Comparison of ENCODE assay signal across 14 cellular contexts in genomic region chr11:10087621-10088225, GRCh38.
A peak's percentile ranks its signal among the peaks of the same experiment; 100 is the strongest.
DNase-seq lines count a peak whose midpoint lies in the region; ATAC-seq, FAIRE-seq and TF ChIP-seq lines count a peak whose summit lies in the region.
"Had no signal": no experiment of that assay in that cellular context is flagged by ENCODE, and none has a peak within 500 bp of the region (broad histone marks: within the 10 kb centered on the region; RNA-seq: fewer than 3 reads in every experiment).

No MANE protein-coding gene starts in this region.

- no peak overlapping the region for H3K14ac ChIP-seq in IMR-90 (replicated peaks; ENCODE audit: low read depth, low read length)

- peak overlapping the region; percentile 55; the same call in 1 of the 2 replicates for H4K5ac ChIP-seq in IMR-90 (ENCODE audit: low read depth, low read length)

- DNase-seq in IMR-90 (no peak), WERI-Rb-1 (no peak), fibroblast of the aortic adventitia (ENCODE audit: low read depth) (peak; percentile 16), pancreas (no peak), HT-29 (ENCODE audit: low spot score) (no peak), T-helper 1 cell (no peak), anterior cingulate cortex (lab: John Stamatoyannopoulos, UW) (no peak)
- DNase-seq: DMS 273 treated with DMSO at 0.1 percent for 48 hours, DND-41, H7, KBM-7, NCI-H1694 treated with DMSO at 0.1 percent for 48 hours, NCI-H2227 treated with DMSO at 0.1 percent for 48 hours had no signal

- WGBS in IMR-90 (ENCODE audit: extremely low coverage in 2 of 2, insufficient read length in 1 of 2), 2 experiments = 100% methylated on average over 1 of the region's 4 CpGs; no CpG with 5 or more reads in 1 of the 2 experiments
- WGBS in pancreas, 2 donors = 68 to 89% methylated on average over 4 of the region's 4 CpGs

- H3K27ac ChIP-seq in IMR-90 (ENCODE audit: insufficient read depth, low read length) (no peak overlapping the region), WERI-Rb-1 (peak overlapping the region; percentile 53), pancreas (no peak overlapping the region)
- H3K27ac ChIP-seq: RWPE1 had no signal

- intact Hi-C loops in IMR-90 (cut with micrococcal nuclease) (no loop called here), pancreas (cut with DNase I) (no loop called here)

- H3K36me3 ChIP-seq in IMR-90 (ENCODE audit: control insufficient read depth, insufficient read depth, low read length) (no peaks in the 10 kb centered on the region), WERI-Rb-1 (no peaks in the 10 kb centered on the region), pancreas (no peaks in the 10 kb centered on the region)

- no peak for TF ChIP-seq POLR2A in IMR-90 (IDR thresholded peaks at IDR 0.05; ENCODE audit: low read depth, low read length)

- no peak overlapping the region for H2BK120ac ChIP-seq in IMR-90 (ENCODE audit: low read depth, low read length)

- POLR2A ChIA-PET in IMR-90 (lab: Charles Lee; ENCODE audit: unreplicated experiment) = interaction anchor here (0.9 kb wide), 1 partner anchor 218 kb away, joined by 3 read pairs; no protein-coding TSS in a partner anchor

- no peak overlapping the region for H3K18ac ChIP-seq in IMR-90 (ENCODE audit: low read depth, low read length)

- CTCF ChIA-PET in IMR-90 (lab: Yijun Ruan, JAX) = interaction anchor here (0.6 kb wide), 1 partner anchor 167 kb away, joined by 3 read pairs; no protein-coding TSS in a partner anchor

- H3K4me1 ChIP-seq in IMR-90 (ENCODE audit: control insufficient read depth, insufficient read depth, low read length) (peaks cover 4% of the 10 kb centered on the region; the same call in 1 of the 2 replicates), pancreas (peaks cover 0 to 5% (median 0%) of the 10 kb centered on the region in 3 donors)

- H4K91ac ChIP-seq in IMR-90 (ENCODE audit: insufficient read depth, low read depth, low read length) = no peak overlapping the region

- ATAC-seq in IMR-90 (ENCODE audit: low read depth) = peak; percentile 17; the same call in 1 of the 2 replicates
- no peak for ATAC-seq in pancreas

- H2BK15ac ChIP-seq in IMR-90 (ENCODE audit: low read depth, low read length) = no peak overlapping the region

- no peak overlapping the region for H2BK5ac ChIP-seq in IMR-90 (ENCODE audit: low read depth, low read length, poor library complexity, severe bottlenecking)

- no peaks in the 10 kb centered on the region for H3K27me3 ChIP-seq in IMR-90 (ENCODE audit: control insufficient read depth, insufficient read depth, low read length)
- no peaks in the 10 kb centered on the region for H3K27me3 ChIP-seq in WERI-Rb-1 (ENCODE audit: insufficient read depth, low read depth, severe bottlenecking)
- no peaks in the 10 kb centered on the region for H3K27me3 ChIP-seq in pancreas

- H3K9me3 ChIP-seq in IMR-90 (ENCODE audit: control insufficient read depth, insufficient read depth, low read length) = no peaks in the 10 kb centered on the region
- peaks cover 2% of the 10 kb centered on the region for H3K9me3 ChIP-seq in WERI-Rb-1 (ENCODE audit: severe bottlenecking)
- no peaks in the 10 kb centered on the region for H3K9me3 ChIP-seq in pancreas

- H3K79me1 ChIP-seq in IMR-90 (ENCODE audit: low read depth in 1 of 2, low read length in 2 of 2) = peaks cover 8 to 29% of the 10 kb centered on the region in 2 experiments; a peak in 3 of 4 replicates

- peaks cover under 1% of the 10 kb centered on the region; the same call in 1 of the 2 replicates for H3K9me1 ChIP-seq in IMR-90 (ENCODE audit: insufficient read depth, low read length)

- no peak overlapping the region for H4K8ac ChIP-seq in IMR-90 (ENCODE audit: low read depth in 2 of 2, low read length in 2 of 2)

- in situ Hi-C loops in IMR-90 (cut with MboI; ENCODE audit: low sequenced_read_pairs) = no loop called here

- H3K4me3 ChIP-seq in IMR-90 (ENCODE audit: insufficient read depth, low read depth, low read length) (no peak overlapping the region), WERI-Rb-1 (ENCODE audit: low read depth, low read length) (no peak overlapping the region), fibroblast of the aortic adventitia (ENCODE audit: low read depth, low read length) (no peak overlapping the region), pancreas (no peak overlapping the region)

- no peak overlapping the region for H3K4me2 ChIP-seq in IMR-90 (ENCODE audit: low read depth, low read length)

- H3K9ac ChIP-seq in IMR-90 (ENCODE audit: low read depth, low read length) = no peak overlapping the region

- H3K56ac ChIP-seq in IMR-90 (ENCODE audit: extremely low read depth, insufficient read depth, low read length) = no peak overlapping the region

- FAIRE-seq in pancreas (lab: Jason Lieb, UNC) = peak; percentile 51

- no peak for TF ChIP-seq RAD21 in IMR-90 (IDR thresholded peaks at IDR 0.05; ENCODE audit: low read length)

- H4K20me1 ChIP-seq in IMR-90 (ENCODE audit: insufficient read depth, low read length) = no peaks in the 10 kb centered on the region; the same call in 1 of the 2 replicates

- H2AK5ac ChIP-seq in IMR-90 (ENCODE audit: low read depth, low read length) = no peak overlapping the region

- no peak overlapping the region for H2AK9ac ChIP-seq in IMR-90 (replicated peaks; ENCODE audit: low read depth, low read length, poor library complexity)

- H2BK20ac ChIP-seq in IMR-90 (ENCODE audit: low read depth, low read length) = no peak overlapping the region

- dilution Hi-C loops in IMR-90 (cut with HindIII; ENCODE audit: low sequenced_read_pairs, unreplicated experiment) = no loop called here

- H3K23ac ChIP-seq in IMR-90 (ENCODE audit: low read depth, low read length) = no peak overlapping the region

- no TSS peak for BruUV-seq in IMR-90 (replicated peaks; lab: Mats Ljungman, UMichigan)

- no peak overlapping the region for H2AFZ ChIP-seq in IMR-90 (replicated peaks; ENCODE audit: low read length, poor library complexity)

- no peak for TF ChIP-seq CTCF in IMR-90 (conservative IDR thresholded peaks at IDR 0.05; ENCODE audit: low read depth, low read length)
- TF ChIP-seq CTCF in WERI-Rb-1 (IDR thresholded peaks at IDR 0.05; ENCODE audit: low read depth, low read length) = no peak
- TF ChIP-seq CTCF in fibroblast of the aortic adventitia (IDR thresholded peaks at IDR 0.05; ENCODE audit: insufficient read depth, low read length) = no peak
- no peak for TF ChIP-seq CTCF in pancreas (IDR thresholded peaks at IDR 0.05)

- no peak overlapping the region for H3K4ac ChIP-seq in IMR-90 (ENCODE audit: low read depth, low read length)

TF ChIP-seq in IMR-90, 13 proteins besides CTCF, POLR2A, EP300 and RAD21:
- no peak for TF ChIP-seq RCOR1 (IDR thresholded peaks at IDR 0.05; ENCODE audit: insufficient replicate concordance, low read length)
- TF ChIP-seq MAFK (IDR thresholded peaks at IDR 0.05; ENCODE audit: low read depth, low read length) = peak; percentile 72
